Comparison of ENCODE assay signal across 9 cellular contexts in genomic region chr3:141410408-141410807, GRCh38. TPM values are rescaled to one million over a fixed set of nuclear protein-coding genes. Genes with fewer than 3 reads are reported as not detected.
DNase-seq lines count a peak whose midpoint lies in the region; ATAC-seq and TF ChIP-seq lines count a peak whose summit lies in the region.
"Had no signal": no experiment of that assay in that cellular context is flagged by ENCODE, and none has a peak within 500 bp of the region (broad histone marks: within the 10 kb centered on the region; RNA-seq: fewer than 3 reads in every experiment).

No MANE protein-coding gene starts in this region.

- no peak overlapping the region for H2AFZ ChIP-seq in HCT116 (ENCODE audit: low read depth, low read length, poor library complexity, severe bottlenecking)

- TF ChIP-seq CTCF in HCT116 (IDR thresholded peaks at IDR 0.05 in 2 of 3, conservative IDR thresholded peaks at IDR 0.05 in 1 of 3; ENCODE audit: borderline replicate concordance in 1 of 3, insufficient read depth in 1 of 3, low read depth in 2 of 3, low read length in 2 of 3), result no peak

- ATAC-seq in HCT116 (no peak), T-helper 17 cell (no peak), Right ventricle myocardium superior (ENCODE audit: poor library complexity) (peak; percentile 71), GM19397 (IDR thresholded peaks at IDR 0.05; ENCODE audit: unreplicated experiment) (no peak), GM18870 (IDR thresholded peaks at IDR 0.05; ENCODE audit: unreplicated experiment) (no peak)
- ATAC-seq: stimulated activated naive CD8-positive, alpha-beta T cell treated with anti-CD3 and anti-CD28 coated beads, Interleukin-15, Interleukin-2, amounts not matched to agents 100 U/mL and 50 U/mL, for 24 hours had no signal

- no peaks in the 10 kb centered on the region for H3K27me3 Mint-ChIP-seq in T-helper 17 cell

- H3K4me3 ChIP-seq in HCT116 (replicated peaks in 1 of 2; ENCODE audit: low read depth in 1 of 2, low read length in 2 of 2) (no peak overlapping the region), skin epidermis (no peak overlapping the region)

- peaks cover 0 to 7% of the 10 kb centered on the region in 2 experiments; a peak in 1 of 4 replicates for H3K4me1 ChIP-seq in HCT116 (ENCODE audit: control insufficient read depth in 1 of 2, insufficient read depth in 2 of 2, low read length in 2 of 2)

- peak overlapping the region; percentile 43 for H3K4me3 Mint-ChIP-seq in T-helper 17 cell

- H3K4me2 ChIP-seq in HCT116 (ENCODE audit: low read length), result no peak overlapping the region

- peak overlapping the region; percentile 98 for H3K27ac Mint-ChIP-seq in T-helper 17 cell

- no peaks in the 10 kb centered on the region for H3K9me2 ChIP-seq in HCT116 (ENCODE audit: insufficient read depth)

- H3K9ac ChIP-seq in HCT116 (ENCODE audit: low read length), result no peak overlapping the region

- no TSS peak for BruUV-seq in HCT116 (replicated peaks; lab: Mats Ljungman, UMichigan)

- H4K20me1 ChIP-seq in HCT116 (ENCODE audit: insufficient read depth), result no peaks in the 10 kb centered on the region

- CTCF ChIA-PET in HCT116 (lab: Charles Lee), result interaction anchor here (1.2 kb wide), 1 partner anchor 50 kb away, joined by 4 read pairs; no protein-coding TSS in a partner anchor

- no peak overlapping the region for H3K27ac ChIP-seq in HCT116 (ENCODE audit: low read depth, low read length)
- peak overlapping the region in 20 of 21 experiments; percentile 81 to 93 (median 88) for H3K27ac ChIP-seq in skin epidermis

- TF ChIP-seq RAD21 in HCT116 (IDR thresholded peaks at IDR 0.05; ENCODE audit: low read depth), result 0 out of 2 replicates have a peak, but pooled peaks have one; percentile 6

- DNase-seq in HCT116 (ENCODE audit: low read depth, low spot score) (no peak), T-helper 17 cell (no peak), Right ventricle myocardium superior (peak; percentile 66), NAMALWA (ENCODE audit: low spot score) (no peak)
- no peak for DNase-seq in NK-92 treated with Interleukin-12 subunit alpha and Interleukin-12 subunit beta, amount 100 ng/mL, for 24 hours (lab: John Stamatoyannopoulos, UW)
- DNase-seq: stimulated activated naive CD8-positive, alpha-beta T cell treated with anti-CD3 and anti-CD28 coated beads, Interleukin-15, Interleukin-2, amounts not matched to agents 100 U/mL and 50 U/mL, for 24 hours had no signal

- no peak for TF ChIP-seq POLR2A in HCT116 (IDR thresholded peaks at IDR 0.05; ENCODE audit: borderline replicate concordance, extremely low read depth, insufficient read depth, insufficient read length)

- RAD21 ChIA-PET in HCT116 (lab: Charles Lee; ENCODE audit: low non-redundant PET in 1 of 2, low total read pairs in 2 of 2, uncharacterized antibody in 2 of 2, unreplicated experiment in 2 of 2), result no interaction called here

- POLR2A ChIA-PET in HCT116 (lab: Charles Lee), result no interaction called here

- no peaks in the 10 kb centered on the region for H3K79me2 ChIP-seq in HCT116 (ENCODE audit: insufficient read depth, low read length)

- H3K27me3 ChIP-seq in HCT116 (ENCODE audit: insufficient read depth, low read length), result no peaks in the 10 kb centered on the region

- H3K9me3 ChIP-seq in HCT116 (ENCODE audit: control insufficient read depth in 1 of 2, insufficient read depth in 1 of 2, low read depth in 1 of 2, low read length in 2 of 2) (no peaks in the 10 kb centered on the region), T-helper 17 cell (ENCODE audit: control insufficient read depth, low read length, poor library complexity, severe bottlenecking) (no peaks in the 10 kb centered on the region)

- no peaks in the 10 kb centered on the region for H3K36me3 ChIP-seq in HCT116 (ENCODE audit: control insufficient read depth in 1 of 2, insufficient read depth in 2 of 2, low read length in 2 of 2)

- intact Hi-C loops in HCT116 (cut with micrococcal nuclease) (no loop called here), Right ventricle myocardium superior (cut with DNase I) (no loop called here)

- H3K36me3 Mint-ChIP-seq in T-helper 17 cell (ENCODE audit: low read depth), result peaks cover 16% of the 10 kb centered on the region

- peaks cover 67% of the 10 kb centered on the region for H3K4me1 Mint-ChIP-seq in T-helper 17 cell

TF ChIP-seq in HCT116, 20 proteins besides CTCF, POLR2A, EP300 and RAD21:
- TF ChIP-seq EZH2 (IDR thresholded peaks at IDR 0.05), result no peak
TF ChIP-seq in HCT116: peak in this region for 0.

RNA-seq across cellular contexts. Expression of gene ZBTB38, which starts 42.1 kb away (rescaled TPM):
- total RNA-seq in HCT116 (2021; ENCODE audit: unreplicated experiment), result 33.5 TPM
- polyA plus RNA-seq in HCT116 (2012), result 11.1 and 15.2 TPM in 2 replicates
- total RNA-seq in T-helper 17 cell, result 10 to 100 TPM; 51.6 to 54.0 TPM
- 89.6 TPM for total RNA-seq in Right ventricle myocardium superior
